Comparison of ENCODE assay signal across 1 cellular context in the genomic region with DNA sequence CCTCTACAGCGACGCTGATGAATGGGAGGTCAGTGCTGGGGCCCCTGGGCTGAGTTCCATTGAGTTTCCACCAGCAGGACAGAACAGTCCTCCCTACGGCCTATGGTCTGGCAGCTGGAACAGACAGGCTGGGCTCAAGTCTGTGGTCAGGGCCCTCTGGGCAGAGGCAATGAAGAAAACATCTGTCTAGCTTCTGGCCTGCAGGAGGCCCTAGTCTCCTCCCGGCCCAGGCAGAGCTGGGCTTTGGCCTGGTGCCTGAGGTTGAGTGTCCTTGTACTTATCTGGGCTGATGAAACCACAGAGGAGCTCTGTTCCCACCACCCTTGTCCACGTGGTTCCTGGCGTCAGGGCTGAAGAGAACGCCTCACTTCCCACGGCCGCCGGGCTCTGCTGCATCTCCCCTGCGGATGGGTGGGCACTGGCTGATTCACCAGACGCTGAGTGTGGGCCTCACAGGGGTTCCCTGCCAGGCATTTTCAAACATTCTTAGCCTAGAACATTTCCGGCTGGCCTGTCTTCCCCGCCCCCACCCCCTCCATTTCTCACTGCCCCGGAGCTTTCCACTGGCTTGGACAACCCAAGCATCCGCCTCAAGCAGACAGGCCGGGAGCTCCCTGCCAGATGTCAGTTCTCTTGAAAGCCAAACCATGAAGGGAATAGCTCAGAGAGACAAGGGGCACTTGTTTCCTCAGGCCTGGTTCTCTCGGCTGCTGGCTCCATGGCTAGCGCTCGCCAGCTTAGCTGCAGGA.
TF ChIP-seq lines count a peak whose summit lies in the region.

No MANE protein-coding gene starts in this region.

TF ChIP-seq in IMR-90, 13 proteins besides CTCF, POLR2A, EP300 and RAD21:
- TF ChIP-seq USF2 (IDR thresholded peaks at IDR 0.05; ENCODE audit: low read depth, low read length) = peak; percentile 93
- TF ChIP-seq MAZ (IDR thresholded peaks at IDR 0.05; ENCODE audit: borderline replicate concordance, low read depth, low read length) = peak; percentile 74
- TF ChIP-seq RFX5 (IDR thresholded peaks at IDR 0.05; ENCODE audit: low read depth, low read length) = no peak
- peak; percentile 89 for TF ChIP-seq FOS (IDR thresholded peaks at IDR 0.05; ENCODE audit: low read depth, low read length)
- peak; percentile 73; the same call in 1 of the 2 replicates for TF ChIP-seq MXI1 (IDR thresholded peaks at IDR 0.05; ENCODE audit: borderline replicate concordance, low read depth, low read length)
- TF ChIP-seq NFE2L2 (IDR thresholded peaks at IDR 0.05; ENCODE audit: low read depth, low read length) = no peak
- no peak for TF ChIP-seq MAFK (IDR thresholded peaks at IDR 0.05; ENCODE audit: low read depth, low read length)
- TF ChIP-seq BHLHE40 (IDR thresholded peaks at IDR 0.05; ENCODE audit: low read depth, low read length) = peak; percentile 67
- peak; percentile 85 for TF ChIP-seq CEBPB (IDR thresholded peaks at IDR 0.05; ENCODE audit: low read depth, low read length)
- TF ChIP-seq ELK1 (IDR thresholded peaks at IDR 0.05; ENCODE audit: borderline replicate concordance, low read depth, low read length) = no peak
- TF ChIP-seq SMC3 (IDR thresholded peaks at IDR 0.05; ENCODE audit: low read depth, low read length) = peak; percentile 72
- TF ChIP-seq RCOR1 (IDR thresholded peaks at IDR 0.05; ENCODE audit: insufficient replicate concordance, low read length) = peak; percentile 55
- TF ChIP-seq CHD1 (IDR thresholded peaks at IDR 0.05; ENCODE audit: low read depth, low read length) = peak; percentile 63; the same call in 1 of the 2 replicates
